25 cellular contexts compared by ENCODE assay signal in the genomic region with DNA sequence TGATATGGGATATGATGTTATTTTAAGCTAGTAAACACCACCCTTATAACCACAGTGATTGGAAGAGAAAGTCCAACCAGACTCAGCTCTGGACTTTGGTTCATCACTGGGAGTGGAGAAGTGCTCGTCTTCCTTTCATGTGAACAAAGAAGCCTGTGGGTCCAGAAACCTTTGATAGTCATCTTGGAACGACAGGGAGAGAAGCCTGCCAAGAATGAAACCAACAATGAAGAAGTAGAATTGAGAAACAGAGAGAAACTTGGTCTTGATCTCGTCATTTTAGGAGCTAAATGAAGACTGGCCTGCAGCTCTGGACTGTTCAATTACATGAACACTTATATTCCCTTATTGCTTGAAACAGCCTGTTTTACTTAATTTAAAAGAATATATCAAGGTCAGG. TPM values are rescaled to one million over a fixed set of nuclear protein-coding genes. Genes with fewer than 3 reads are reported as not detected.
"Had no signal": no experiment of that assay in that cellular context is flagged by ENCODE, and none has a peak within 500 bp of the region (broad histone marks: within the 10 kb centered on the region; RNA-seq: fewer than 3 reads in every experiment).

No MANE protein-coding gene starts in this region.

- H3K4me1 Mint-ChIP-seq: activated naive CD8-positive, alpha-beta T cell treated with anti-CD3 and anti-CD28 coated beads, Interleukin-2, amount 50 U/mL, for 24 hours had no signal

- H3K36me3 Mint-ChIP-seq: activated CD4-positive, alpha-beta memory T cell treated with anti-CD3 and anti-CD28 coated beads for 36 hours; naive thymus-derived CD8-positive, alpha-beta T cell; neural progenitor cell had no signal

- H3K27ac Mint-ChIP-seq: activated CD4-positive, alpha-beta memory T cell treated with anti-CD3 and anti-CD28 coated beads for 36 hours; activated naive CD8-positive, alpha-beta T cell treated with anti-CD3 and anti-CD28 coated beads, Interleukin-2, amount 50 U/mL, for 24 hours; activated T-cell treated with anti-CD3 and anti-CD28 coated beads, Interleukin-2, amount 50 U/mL, for 72 hours; naive thymus-derived CD8-positive, alpha-beta T cell; neural progenitor cell; progenitor cell of endocrine pancreas; T-helper 17 cell had no signal

- H3K4me3 Mint-ChIP-seq: activated CD4-positive, alpha-beta memory T cell treated with anti-CD3 and anti-CD28 coated beads for 36 hours; activated naive CD8-positive, alpha-beta T cell treated with anti-CD3 and anti-CD28 coated beads, Interleukin-2, amount 50 U/mL, for 24 hours; activated T-cell treated with anti-CD3 and anti-CD28 coated beads, Interleukin-2, amount 50 U/mL, for 72 hours; naive thymus-derived CD8-positive, alpha-beta T cell; neural progenitor cell; T-helper 17 cell had no signal

- H3K27me3 Mint-ChIP-seq: activated CD4-positive, alpha-beta memory T cell treated with anti-CD3 and anti-CD28 coated beads for 36 hours; progenitor cell of endocrine pancreas; T-helper 17 cell had no signal

- H3K9me3 Mint-ChIP-seq: activated CD4-positive, alpha-beta memory T cell treated with anti-CD3 and anti-CD28 coated beads for 36 hours; activated naive CD8-positive, alpha-beta T cell treated with anti-CD3 and anti-CD28 coated beads, Interleukin-2, amount 50 U/mL, for 24 hours; activated T-cell treated with anti-CD3 and anti-CD28 coated beads, Interleukin-2, amount 50 U/mL, for 72 hours; naive thymus-derived CD8-positive, alpha-beta T cell; neural progenitor cell had no signal

- H3K4me3 ChIP-seq: body of pancreas, cardiac muscle cell, left lung, lung, neural progenitor cell, sigmoid colon, thyroid gland, upper lobe of right lung had no signal

- ATAC-seq: activated naive CD8-positive, alpha-beta T cell treated with anti-CD3 and anti-CD28 coated beads, Interleukin-2, amount 50 U/mL, for 24 hours; activated T-cell treated with anti-CD3 and anti-CD28 coated beads, Interleukin-2, amount 50 U/mL, for 72 hours; body of pancreas; left lung; naive thymus-derived CD8-positive, alpha-beta T cell; stimulated activated naive CD8-positive, alpha-beta T cell treated with anti-CD3 and anti-CD28 coated beads, Interleukin-15, Interleukin-2, amounts not matched to agents 100 U/mL and 50 U/mL, for 24 hours; T-helper 17 cell; upper lobe of right lung had no signal

- DNase-seq: activated CD4-positive, alpha-beta memory T cell treated with anti-CD3 and anti-CD28 coated beads for 36 hours; activated CD4-positive, alpha-beta T cell treated with anti-CD3 and anti-CD28 coated beads for 48 hours; activated effector memory CD4-positive, alpha-beta T cell treated with Interleukin-2 at 50 U/mL for 16 hours; activated naive CD4-positive, alpha-beta T cell treated with anti-CD3 and anti-CD28 coated beads, Interleukin-2, amount 50 U/mL, for 16 hours; activated naive CD8-positive, alpha-beta T cell treated with anti-CD3 and anti-CD28 coated beads, Interleukin-2, amount 50 U/mL, for 24 hours; activated T-cell treated with anti-CD3 and anti-CD28 coated beads, Interleukin-2, amount 50 U/mL, for 72 hours; anterior cingulate cortex; body of pancreas; erythroblast; foreskin melanocyte; kidney; left lung; naive thymus-derived CD8-positive, alpha-beta T cell; retina; sigmoid colon; stimulated activated CD4-positive, alpha-beta T cell treated with anti-CD3 and anti-CD28 coated beads, Interleukin-4, amount 100 ng/mL, for 1 hour; stimulated activated naive CD8-positive, alpha-beta T cell treated with anti-CD3 and anti-CD28 coated beads, Interleukin-15, Interleukin-2, amounts not matched to agents 100 U/mL and 50 U/mL, for 24 hours; substantia nigra; T-helper 17 cell; thyroid gland; upper lobe of right lung had no signal

RNA-seq across cellular contexts. Expression of a gene that starts 13.1 kb away (rescaled TPM):
- total RNA-seq: naive thymus-derived CD8-positive, alpha-beta T cell had no signal
